1 cellular context compared by ENCODE assay signal in the genomic region with DNA sequence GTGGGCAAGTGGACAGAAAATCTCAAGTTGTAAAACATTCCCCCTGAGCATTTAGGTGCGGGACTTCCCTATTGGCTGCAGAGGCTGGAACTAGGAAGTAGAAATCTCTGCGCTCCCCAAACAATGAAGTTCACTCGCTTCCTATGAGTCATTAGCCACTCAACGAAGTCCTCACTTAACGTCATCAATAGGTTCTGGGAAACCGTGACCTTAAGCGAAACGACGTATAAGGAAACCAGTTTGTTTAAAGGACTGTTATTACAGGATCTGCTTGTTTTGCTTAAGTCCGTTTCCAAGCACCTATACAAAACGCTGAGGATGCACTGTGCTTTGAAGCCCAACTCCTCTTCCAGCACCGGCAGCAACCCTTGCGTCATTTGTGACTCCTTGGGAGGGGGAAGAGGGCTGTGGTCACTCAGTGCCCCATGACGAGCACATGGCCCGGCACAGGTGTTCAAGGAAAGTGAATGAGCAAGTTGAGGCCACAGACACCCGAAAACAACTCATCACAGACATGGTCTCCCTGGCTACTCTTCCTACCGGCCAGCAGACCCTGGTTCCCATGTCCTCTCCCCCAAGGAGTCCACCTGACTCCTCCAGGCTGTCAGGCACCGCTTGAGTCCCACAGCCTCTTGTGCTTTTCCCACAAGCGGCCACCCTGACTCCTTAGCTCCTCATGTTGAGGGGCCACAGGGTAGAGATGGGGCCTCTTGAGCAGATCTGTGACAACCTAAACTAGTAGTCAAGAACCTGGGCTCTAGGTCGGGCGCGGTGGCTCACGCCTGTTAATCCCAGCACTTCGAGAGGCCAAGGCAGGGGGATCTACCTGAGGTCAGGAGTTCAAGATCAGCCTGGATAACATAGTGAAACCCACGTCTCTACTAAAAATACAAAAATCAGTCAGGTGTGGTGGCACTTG.
TF ChIP-seq lines count a peak whose summit lies in the region.

No MANE protein-coding gene starts in this region.

TF ChIP-seq in K562, 482 proteins besides CTCF, POLR2A, EP300 and RAD21 (continued from another document):
- TF ChIP-seq SRF (CRISPR knock-in tag; IDR thresholded peaks at IDR 0.05), result no peak; a peak in 1 of 4 replicates
- 0 out of 2 replicates have a peak, but pooled peaks have one; percentile 37 for TF ChIP-seq ZNF12 (CRISPR knock-in tag; IDR thresholded peaks at IDR 0.05)
- TF ChIP-seq TARDBP (IDR thresholded peaks at IDR 0.05), result peak; percentile 69
- 0 out of 2 replicates have a peak, but pooled peaks have one; percentile 35 for TF ChIP-seq CHD2 (IDR thresholded peaks at IDR 0.05; ENCODE audit: low read depth, low read length)
- peak; percentile 94 for TF ChIP-seq ATF7 (IDR thresholded peaks at IDR 0.05)
- peak; percentile 34; the same call in 1 of the 2 replicates for TF ChIP-seq POLR2H (tag; IDR thresholded peaks at IDR 0.05; ENCODE audit: low read depth)
- no peak for TF ChIP-seq ARHGAP35 (IDR thresholded peaks at IDR 0.05; ENCODE audit: partially characterized antibody)
- peak; percentile 74 for TF ChIP-seq DPF2 (IDR thresholded peaks at IDR 0.05)
- no peak for TF ChIP-seq NR2C2 (CRISPR knock-in tag; IDR thresholded peaks at IDR 0.05)
- peak; percentile 89 for TF ChIP-seq NR2C2 (tag; IDR thresholded peaks at IDR 0.05)
- no peak for TF ChIP-seq CHCHD3 (CRISPR knock-in tag; IDR thresholded peaks at IDR 0.05)
- peak; percentile 49; the same call in 1 of the 2 replicates for TF ChIP-seq ZNF589 (CRISPR knock-in tag; IDR thresholded peaks at IDR 0.05; ENCODE audit: low read depth)
- TF ChIP-seq SUPT5H (IDR thresholded peaks at IDR 0.05), result peak; percentile 42; the same call in 1 of the 2 replicates
- TF ChIP-seq CEBPG (CRISPR knock-in tag; IDR thresholded peaks at IDR 0.05), result peak; percentile 95
- TF ChIP-seq CEBPG (tag; conservative IDR thresholded peaks at IDR 0.05 in 1 of 2, IDR thresholded peaks at IDR 0.05 in 1 of 2), result peak; percentile 88 to 95
- peak; percentile 89 for TF ChIP-seq NCOA1 (IDR thresholded peaks at IDR 0.05; ENCODE audit: low read depth)
- TF ChIP-seq ARID1B (IDR thresholded peaks at IDR 0.05), result peak; percentile 59
- TF ChIP-seq FOSL1 (tag; conservative IDR thresholded peaks at IDR 0.05), result peak; percentile 97
- TF ChIP-seq, protein P1, sequence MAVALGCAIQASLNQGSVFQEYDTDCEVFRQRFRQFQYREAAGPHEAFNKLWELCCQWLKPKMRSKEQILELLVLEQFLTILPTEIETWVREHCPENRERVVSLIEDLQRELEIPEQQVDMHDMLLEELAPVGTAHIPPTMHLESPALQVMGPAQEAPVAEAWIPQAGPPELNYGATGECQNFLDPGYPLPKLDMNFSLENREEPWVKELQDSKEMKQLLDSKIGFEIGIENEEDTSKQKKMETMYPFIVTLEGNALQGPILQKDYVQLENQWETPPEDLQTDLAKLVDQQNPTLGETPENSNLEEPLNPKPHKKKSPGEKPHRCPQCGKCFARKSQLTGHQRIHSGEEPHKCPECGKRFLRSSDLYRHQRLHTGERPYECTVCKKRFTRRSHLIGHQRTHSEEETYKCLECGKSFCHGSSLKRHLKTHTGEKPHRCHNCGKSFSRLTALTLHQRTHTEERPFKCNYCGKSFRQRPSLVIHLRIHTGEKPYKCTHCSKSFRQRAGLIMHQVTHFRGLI (CRISPR knock-in tag; IDR thresholded peaks at IDR 0.05), result no peak
